In genomic region chr1:6484826-6485139, GRCh38 we compare ENCODE assay signal across 12 cellular contexts. TPM values are rescaled to one million over a fixed set of nuclear protein-coding genes. Genes with fewer than 3 reads are reported as not detected.
DNase-seq lines count a peak whose midpoint lies in the region; ATAC-seq and TF ChIP-seq lines count a peak whose summit lies in the region.
"Had no signal": no experiment of that assay in that cellular context is flagged by ENCODE, and none has a peak within 500 bp of the region (broad histone marks: within the 10 kb centered on the region; RNA-seq: fewer than 3 reads in every experiment).

No MANE protein-coding gene starts in this region.

- no peaks in the 10 kb centered on the region for H3K9me3 Mint-ChIP-seq in endothelial cell (ENCODE audit: unreplicated experiment)
- no peaks in the 10 kb centered on the region for H3K9me3 Mint-ChIP-seq in T-helper 2 cell treated with Interferon-gamma antibody and Interleukin-4, amounts not matched to agents 5 μg/mL and 100 μg/mL, for 36 hours
- H3K9me3 Mint-ChIP-seq: activated naive CD8-positive, alpha-beta T cell treated with anti-CD3 and anti-CD28 coated beads, Interleukin-2, amount 10 ng/mL, durations not matched to agents 7 days and 5 days had no signal

- TF ChIP-seq CTCF in endothelial cell (IDR thresholded peaks at IDR 0.05; ENCODE audit: unreplicated experiment), result no peak
- TF ChIP-seq CTCF in lower lobe of right lung (IDR thresholded peaks at IDR 0.05), result no peak
- TF ChIP-seq CTCF in thoracic aorta (IDR thresholded peaks at IDR 0.05), result no peak

- H3K4me3 ChIP-seq in lower lobe of right lung (peak overlapping the region; percentile 62), thoracic aorta (peak overlapping the region; percentile 53)

- no peaks in the 10 kb centered on the region for H3K9me3 ChIP-seq in lower lobe of right lung
- no peaks in the 10 kb centered on the region for H3K9me3 ChIP-seq in thoracic aorta

- H3K27me3 ChIP-seq in lower lobe of right lung (ENCODE audit: low read depth) (peaks cover 20% of the 10 kb centered on the region), thoracic aorta (replicated peaks; ENCODE audit: insufficient read depth) (no peaks in the 10 kb centered on the region)

- H3K36me3 Mint-ChIP-seq in endothelial cell (ENCODE audit: low read depth, unreplicated experiment), result peaks cover 17% of the 10 kb centered on the region
- H3K36me3 Mint-ChIP-seq in T-helper 2 cell treated with Interferon-gamma antibody and Interleukin-4, amounts not matched to agents 5 μg/mL and 100 μg/mL, for 36 hours (ENCODE audit: low read depth), result no peaks in the 10 kb centered on the region
- H3K36me3 Mint-ChIP-seq: activated naive CD8-positive, alpha-beta T cell treated with anti-CD3 and anti-CD28 coated beads, Interleukin-2, amount 10 ng/mL, durations not matched to agents 7 days and 5 days had no signal

- H3K27me3 Mint-ChIP-seq in endothelial cell (ENCODE audit: unreplicated experiment), result peaks cover 12% of the 10 kb centered on the region
- peaks cover 46% of the 10 kb centered on the region for H3K27me3 Mint-ChIP-seq in T-helper 2 cell treated with Interferon-gamma antibody and Interleukin-4, amounts not matched to agents 5 μg/mL and 100 μg/mL, for 36 hours (ENCODE audit: low read depth)

- peak overlapping the region; percentile 89 for H3K27ac Mint-ChIP-seq in endothelial cell (ENCODE audit: unreplicated experiment)
- H3K27ac Mint-ChIP-seq in T-helper 2 cell treated with Interferon-gamma antibody and Interleukin-4, amounts not matched to agents 5 μg/mL and 100 μg/mL, for 36 hours, result no peak overlapping the region
- H3K27ac Mint-ChIP-seq: activated naive CD8-positive, alpha-beta T cell treated with anti-CD3 and anti-CD28 coated beads, Interleukin-2, amount 10 ng/mL, durations not matched to agents 7 days and 5 days had no signal

- intact Hi-C loops in lower lobe of right lung (cut with DNase I), result no loop called here

- H3K27ac ChIP-seq in lower lobe of right lung (peak overlapping the region; percentile 80), thoracic aorta (no peak overlapping the region)

- H3K36me3 ChIP-seq in lower lobe of right lung (no peaks in the 10 kb centered on the region), thoracic aorta (no peaks in the 10 kb centered on the region)

- DNase-seq in NCI-H146 (lab: John Stamatoyannopoulos, UW) (peak; percentile 11), NCI-H146 treated with DMSO at 0.1 percent for 48 hours (lab: John Stamatoyannopoulos, UW; ENCODE audit: unreplicated experiment) (no peak), endothelial cell (ENCODE audit: low spot score) (no peak), lower lobe of right lung (no peak), thoracic aorta (ENCODE audit: low spot score) (no peak), middle frontal gyrus (ENCODE audit: extremely low spot score, low spot score) (no peak)
- DNase-seq in T-helper 2 cell treated with Interferon-gamma antibody and Interleukin-4, amounts not matched to agents 5 μg/mL and 100 μg/mL, for 36 hours (ENCODE audit: low spot score), result no peak
- DNase-seq: activated CD4-positive, alpha-beta T cell treated with anti-CD3 and anti-CD28 coated beads for 4 hours; activated naive CD8-positive, alpha-beta T cell treated with anti-CD3 and anti-CD28 coated beads, Interleukin-2, amount 10 ng/mL, durations not matched to agents 7 days and 5 days; GDM1; NCI-H2081 had no signal

- peaks cover 45% of the 10 kb centered on the region for H3K4me1 Mint-ChIP-seq in endothelial cell (ENCODE audit: unreplicated experiment)
- H3K4me1 Mint-ChIP-seq in T-helper 2 cell treated with Interferon-gamma antibody and Interleukin-4, amounts not matched to agents 5 μg/mL and 100 μg/mL, for 36 hours (ENCODE audit: low read depth), result peaks cover 7% of the 10 kb centered on the region

- peak overlapping the region; percentile 96 for H3K4me3 Mint-ChIP-seq in endothelial cell (ENCODE audit: unreplicated experiment)
- no peak overlapping the region for H3K4me3 Mint-ChIP-seq in T-helper 2 cell treated with Interferon-gamma antibody and Interleukin-4, amounts not matched to agents 5 μg/mL and 100 μg/mL, for 36 hours
- H3K4me3 Mint-ChIP-seq: activated naive CD8-positive, alpha-beta T cell treated with anti-CD3 and anti-CD28 coated beads, Interleukin-2, amount 10 ng/mL, durations not matched to agents 7 days and 5 days had no signal

- ATAC-seq in lower lobe of right lung (no peak), thoracic aorta (ENCODE audit: insufficient number of reproducible peaks, low FRiP score, low read depth) (no peak), HG02571 (IDR thresholded peaks at IDR 0.05; ENCODE audit: unreplicated experiment) (no peak)

- peaks cover 31% of the 10 kb centered on the region for H3K4me1 ChIP-seq in lower lobe of right lung
- peaks cover 9 to 17% of the 10 kb centered on the region in 2 donors for H3K4me1 ChIP-seq in thoracic aorta (ENCODE audit: control insufficient read depth in 1 of 2, low read depth in 2 of 2)

RNA-seq across cellular contexts. Expression of gene PLEKHG5, which starts 6.7 kb away (rescaled TPM):
- total RNA-seq in endothelial cell (ENCODE audit: unreplicated experiment) (109 TPM), lower lobe of right lung (9.5 TPM), thoracic aorta (10 to 100 TPM; 23.4 to 32.9 TPM)

RNA-seq across cellular contexts. Expression of gene TNFRSF25, which starts 18.8 kb away (rescaled TPM):
- total RNA-seq in endothelial cell (ENCODE audit: unreplicated experiment) (104 TPM), lower lobe of right lung (8.2 TPM), thoracic aorta (10 to 100 TPM in 1 of 2 donors, 1 to 10 TPM in 1; 9.5 to 48.2 TPM)
